Comparison of ENCODE assay signal across 21 cellular contexts in the genomic region with DNA sequence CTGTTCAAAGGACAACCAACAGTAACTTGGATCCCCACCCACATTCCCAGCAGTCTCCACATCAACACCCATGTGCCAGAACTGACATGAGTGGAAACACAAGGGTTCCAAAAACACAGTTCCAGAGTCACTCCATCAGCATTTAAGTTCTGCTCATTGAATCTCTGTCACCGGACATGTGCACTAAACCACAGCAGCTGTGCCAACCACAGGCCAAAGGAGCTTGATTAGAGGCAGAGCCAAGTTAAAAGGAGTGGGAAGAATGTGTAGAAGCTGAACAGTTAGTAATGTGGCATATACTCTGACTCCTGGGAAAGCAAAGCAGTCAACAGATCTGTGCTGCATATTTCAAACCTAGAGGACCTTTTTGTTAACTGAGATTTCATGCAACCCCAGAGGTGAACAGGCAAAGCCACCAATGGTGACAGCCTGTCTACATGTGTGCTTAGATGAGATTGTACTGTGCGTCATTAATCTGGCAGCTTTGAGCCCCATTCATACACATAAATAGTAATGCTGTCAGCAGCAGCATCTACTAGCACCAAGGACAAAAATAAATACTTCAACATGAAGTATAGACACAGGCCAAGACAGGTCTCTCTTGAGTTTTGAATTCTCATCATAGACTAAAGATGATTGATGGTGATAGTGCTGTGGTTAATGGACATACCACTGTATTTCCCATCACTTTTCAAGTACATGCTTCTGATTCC. TPM values are rescaled to one million over a fixed set of nuclear protein-coding genes. Genes with fewer than 3 reads are reported as not detected.
DNase-seq lines count a peak whose midpoint lies in the region; ATAC-seq, FAIRE-seq and TF ChIP-seq lines count a peak whose summit lies in the region.
"Had no signal": no experiment of that assay in that cellular context is flagged by ENCODE, and none has a peak within 500 bp of the region (broad histone marks: within the 10 kb centered on the region; RNA-seq: fewer than 3 reads in every experiment).

No MANE protein-coding gene starts in this region.

- no peaks in the 10 kb centered on the region for H3K36me3 ChIP-seq in K562 (ENCODE audit: control insufficient read depth, insufficient read depth, low read length)
- H3K36me3 ChIP-seq: gastrocnemius medialis, neural progenitor cell, thoracic aorta had no signal

- H3K27ac ChIP-seq in K562 (ENCODE audit: extremely low read depth, low read depth, low read length), result no peak overlapping the region
- H3K27ac ChIP-seq: epithelial cell of prostate, gastrocnemius medialis, neural progenitor cell, thoracic aorta had no signal

- DNase-seq in EH (ENCODE audit: low read depth), result peak; percentile 18
- peak; percentile 28 for DNase-seq in M059J (ENCODE audit: low read depth)
- no peak for DNase-seq in K562 (ENCODE audit: extremely low read depth in 1 of 4, low spot score in 3 of 4)
- DNase-seq in myocyte (ENCODE audit: low read depth), result peak; percentile 97
- no peak for DNase-seq in NCI-H2171 treated with DMSO at 0.1 percent for 48 hours (lab: John Stamatoyannopoulos, UW)
- no peak for DNase-seq in stimulated activated naive CD4-positive, alpha-beta T cell (lab: John Stamatoyannopoulos, UW)
- no peak for DNase-seq in T-helper 2 cell treated with Interferon-gamma antibody and Interleukin-4, amounts not matched to agents 5 μg/mL and 100 μg/mL, for 36 hours (ENCODE audit: low spot score)
- DNase-seq: activated CD4-positive, alpha-beta T cell treated with anti-CD3 and anti-CD28 coated beads for 36 hours; activated naive CD8-positive, alpha-beta T cell treated with anti-CD3 and anti-CD28 coated beads, Interleukin-2, amount 50 U/mL, for 24 hours; gastrocnemius medialis; left cardiac atrium; NCI-H1436 treated with DMSO at 0.1 percent for 48 hours; NCI-H748 treated with DMSO at 0.1 percent for 48 hours had no signal

- CTCF ChIA-PET in K562 (lab: Yijun Ruan, JAX; ENCODE audit: low intra/inter-chr PET ratio), result no interaction called here

- no peaks in the 10 kb centered on the region for H3K4me1 Mint-ChIP-seq in T-helper 2 cell treated with Interferon-gamma antibody and Interleukin-4, amounts not matched to agents 5 μg/mL and 100 μg/mL, for 36 hours (ENCODE audit: low read depth)
- H3K4me1 Mint-ChIP-seq: activated CD4-positive, alpha-beta T cell treated with anti-CD3 and anti-CD28 coated beads for 36 hours; activated naive CD8-positive, alpha-beta T cell treated with anti-CD3 and anti-CD28 coated beads, Interleukin-2, amount 50 U/mL, for 24 hours; activated T-helper 17 cell treated with anti-CD3 and anti-CD28 coated beads, Interleukin-2, amount 50 U/mL, for 72 hours had no signal

- BruUV-seq in K562 (replicated peaks; lab: Mats Ljungman, UMichigan), result no TSS peak

- H3K9me1 ChIP-seq in K562 (ENCODE audit: control insufficient read depth, insufficient read depth, low read length), result no peaks in the 10 kb centered on the region

- no peaks in the 10 kb centered on the region for H3K9me3 ChIP-seq in K562 (replicated peaks; ENCODE audit: control insufficient read depth, insufficient read depth, low read depth, low read length)
- H3K9me3 ChIP-seq: gastrocnemius medialis, thoracic aorta had no signal

- ATAC-seq in K562 (no peak), GM18909 (IDR thresholded peaks at IDR 0.05; ENCODE audit: poor library complexity, unreplicated experiment) (no peak)
- ATAC-seq: activated CD4-positive, alpha-beta T cell treated with anti-CD3 and anti-CD28 coated beads for 36 hours; activated naive CD8-positive, alpha-beta T cell treated with anti-CD3 and anti-CD28 coated beads, Interleukin-2, amount 50 U/mL, for 24 hours; activated T-helper 17 cell treated with anti-CD3 and anti-CD28 coated beads, Interleukin-2, amount 50 U/mL, for 72 hours; gastrocnemius medialis; Panc1 had no signal

- H3K27me3 Mint-ChIP-seq in T-helper 2 cell treated with Interferon-gamma antibody and Interleukin-4, amounts not matched to agents 5 μg/mL and 100 μg/mL, for 36 hours (ENCODE audit: low read depth), result peaks cover 14% of the 10 kb centered on the region

- no peak overlapping the region for H3K4me3 Mint-ChIP-seq in T-helper 2 cell treated with Interferon-gamma antibody and Interleukin-4, amounts not matched to agents 5 μg/mL and 100 μg/mL, for 36 hours
- H3K4me3 Mint-ChIP-seq: activated CD4-positive, alpha-beta T cell treated with anti-CD3 and anti-CD28 coated beads for 36 hours; activated naive CD8-positive, alpha-beta T cell treated with anti-CD3 and anti-CD28 coated beads, Interleukin-2, amount 50 U/mL, for 24 hours; activated T-helper 17 cell treated with anti-CD3 and anti-CD28 coated beads, Interleukin-2, amount 50 U/mL, for 72 hours; mesothelial cell of epicardium; neural progenitor cell had no signal

- H3K9ac ChIP-seq in K562 (ENCODE audit: insufficient read depth in 1 of 2, low read depth in 2 of 2, low read length in 2 of 2), result no peak overlapping the region
- H3K9ac ChIP-seq: neural progenitor cell had no signal

- H3K4me1 ChIP-seq in K562 (replicated peaks in 1 of 2; ENCODE audit: control insufficient read depth in 2 of 2, insufficient read depth in 2 of 2, low read length in 2 of 2), result no peaks in the 10 kb centered on the region
- H3K4me1 ChIP-seq: gastrocnemius medialis, neural progenitor cell had no signal

- no peak overlapping the region for H3K4me3 ChIP-seq in K562
- H3K4me3 ChIP-seq: gastrocnemius medialis, neural progenitor cell, thoracic aorta had no signal

- no peaks in the 10 kb centered on the region; a peak in 1 of 5 replicates for H3K27me3 ChIP-seq in K562 (ENCODE audit: control insufficient read depth in 2 of 2, insufficient read depth in 2 of 2, low read length in 2 of 2)
- H3K27me3 ChIP-seq: gastrocnemius medialis, neural progenitor cell had no signal

- in situ Hi-C loops in K562 (cut with MboI), result no loop called here

- intact Hi-C loops in K562 (cut with micrococcal nuclease), result no loop called here

- no peaks in the 10 kb centered on the region for H3K36me3 Mint-ChIP-seq in T-helper 2 cell treated with Interferon-gamma antibody and Interleukin-4, amounts not matched to agents 5 μg/mL and 100 μg/mL, for 36 hours (ENCODE audit: low read depth)
- H3K36me3 Mint-ChIP-seq: mesothelial cell of epicardium, neural progenitor cell had no signal

- no peak for TF ChIP-seq POLR2A in K562 (conservative IDR thresholded peaks at IDR 0.05)

- no peak overlapping the region for H3K4me2 ChIP-seq in K562 (ENCODE audit: insufficient read depth, low read length)
- H3K4me2 ChIP-seq: neural progenitor cell had no signal

- TF ChIP-seq EP300 in K562 (IDR thresholded peaks at IDR 0.05; ENCODE audit: low read length), result no peak

- H2AFZ ChIP-seq in K562 (ENCODE audit: low read depth, low read length), result no peak overlapping the region

- no peaks in the 10 kb centered on the region for H3K9me3 Mint-ChIP-seq in T-helper 2 cell treated with Interferon-gamma antibody and Interleukin-4, amounts not matched to agents 5 μg/mL and 100 μg/mL, for 36 hours
- H3K9me3 Mint-ChIP-seq: activated naive CD8-positive, alpha-beta T cell treated with anti-CD3 and anti-CD28 coated beads, Interleukin-2, amount 50 U/mL, for 24 hours; activated T-helper 17 cell treated with anti-CD3 and anti-CD28 coated beads, Interleukin-2, amount 50 U/mL, for 72 hours had no signal

- no peak for FAIRE-seq in K562 (lab: Jason Lieb, UNC)
- FAIRE-seq: TTC549 had no signal

- TF ChIP-seq CTCF in K562 (IDR thresholded peaks at IDR 0.05 in 2 of 3, conservative IDR thresholded peaks at IDR 0.05 in 1 of 3; ENCODE audit: insufficient read depth in 2 of 3, low read depth in 1 of 3, low read length in 3 of 3), result no peak

- H3K79me2 ChIP-seq in K562 (ENCODE audit: control insufficient read depth, insufficient read depth, low read length), result no peaks in the 10 kb centered on the region

- no peaks in the 10 kb centered on the region for H4K20me1 ChIP-seq in K562 (replicated peaks; ENCODE audit: control insufficient read depth, insufficient read depth, low read length)

- no peak for TF ChIP-seq RAD21 in K562 (CRISPR knock-in tag; conservative IDR thresholded peaks at IDR 0.05 in 1 of 2, IDR thresholded peaks at IDR 0.05 in 1 of 2)

- 0% methylated on average over 2 of the region's 2 CpGs for WGBS in K562 (ENCODE audit: insufficient coverage, low coverage, missing lambda C conversion rate)

- H3K27ac Mint-ChIP-seq in T-helper 2 cell treated with Interferon-gamma antibody and Interleukin-4, amounts not matched to agents 5 μg/mL and 100 μg/mL, for 36 hours, result no peak overlapping the region
- H3K27ac Mint-ChIP-seq: activated CD4-positive, alpha-beta T cell treated with anti-CD3 and anti-CD28 coated beads for 36 hours; activated naive CD8-positive, alpha-beta T cell treated with anti-CD3 and anti-CD28 coated beads, Interleukin-2, amount 50 U/mL, for 24 hours; activated T-helper 17 cell treated with anti-CD3 and anti-CD28 coated beads, Interleukin-2, amount 50 U/mL, for 72 hours; mesothelial cell of epicardium; neural progenitor cell had no signal

- POLR2A ChIA-PET in K562 (lab: Yijun Ruan, JAX), result interaction anchor here (0.6 kb wide), 1 partner anchor 94 kb away, joined by 3 read pairs; no protein-coding TSS in a partner anchor

TF ChIP-seq in K562, 482 proteins besides CTCF, POLR2A, EP300 and RAD21:
- TF ChIP-seq U2AF2 (optimal IDR thresholded peaks at IDR 0.05; ENCODE audit: low read depth, low read length) (no peak), MEIS2 (IDR thresholded peaks at IDR 0.05; ENCODE audit: partially characterized antibody) (peak; percentile 4)

RNA-seq across cellular contexts. Expression of a gene that starts 16.4 kb away (rescaled TPM):
- 0.99 and 6.8 TPM in 2 replicates for total RNA-seq in M059J (2014; rRNA removed; shearing (Covaris generic))
- total RNA-seq in K562 (2011; cell fraction: chromatin; rRNA removed; ENCODE audit: low replicate concordance), result not detected in 2 replicates
- not detected in 2 replicates for total RNA-seq in K562 (2011; cell fraction: nucleolus; rRNA removed)
- total RNA-seq in K562 (2011; cell fraction: nucleoplasm; rRNA removed), result not detected in 2 replicates
- total RNA-seq in K562 (2014; rRNA removed), result not detected in 2 replicates
- not detected in 2 replicates for total RNA-seq in K562 (2014; rRNA removed; fragmentation: Illumina TruSeq; extraction: Trizol)
- total RNA-seq in K562 (2015; rRNA removed; fragmentation: Illumina TruSeq; extraction: Trizol), result not detected in 2 replicates
- total RNA-seq in K562 (2021), result 0.25 and 0.27 TPM in 2 replicates
- polyA plus RNA-seq in K562 (2011; rRNA removed), result 0.03 and 0.07 TPM in 2 replicates
- polyA plus RNA-seq in K562 (2011; cell fraction: cytosol; rRNA removed), result 0.01 TPM in 1 of 2 replicates, not detected in the other
- 0.18 TPM in 1 of 2 replicates, not detected in the other for polyA plus RNA-seq in K562 (2011; cell fraction: nucleus; rRNA removed)
- polyA plus RNA-seq in K562 (2012), result not detected in 2 replicates
- polyA plus RNA-seq in K562 (2014; fragmentation: Illumina TruSeq; extraction: Trizol), result not detected in 2 replicates
- not detected for polyA plus RNA-seq in K562 (2014; fragmentation: Nextera tagmentation; extraction: Ambion mirVana)
- not detected in 2 replicates for polyA plus RNA-seq in K562 (2014; rRNA removed)
- not detected in 2 replicates for polyA minus RNA-seq in K562 (2011; rRNA and poly(A)+ RNA removed)
- polyA minus RNA-seq in K562 (2011; cell fraction: cytosol; rRNA and poly(A)+ RNA removed), result not detected in 2 replicates
- not detected in 2 replicates for polyA minus RNA-seq in K562 (2011; cell fraction: nucleus; rRNA and poly(A)+ RNA removed)
- 29.9 and 75.0 TPM in 2 replicates for total RNA-seq in myocyte
- polyA plus RNA-seq in myocyte (2012), result 42.6 TPM
- total RNA-seq: activated T-helper 17 cell treated with anti-CD3 and anti-CD28 coated beads, Interleukin-2, amount 50 U/mL, for 72 hours had no signal

Comparison
In these comparisons a context has a peak if more than half of its experiments do, and no peak if none do; other contexts are left out.
1. DNase-seq: peak in EH (single experiment), M059J (single experiment) and myocyte (single experiment); none in K562 (0 of 4), NCI-H2171 treated with DMSO at 0.1 percent for 48 hours (single experiment), stimulated activated naive CD4-positive, alpha-beta T cell (0 of 6) and T-helper 2 cell treated with Interferon-gamma antibody and Interleukin-4, amounts not matched to agents 5 μg/mL and 100 μg/mL, for 36 hours (single experiment).